11 cellular contexts compared by ENCODE assay signal in the genomic region with DNA sequence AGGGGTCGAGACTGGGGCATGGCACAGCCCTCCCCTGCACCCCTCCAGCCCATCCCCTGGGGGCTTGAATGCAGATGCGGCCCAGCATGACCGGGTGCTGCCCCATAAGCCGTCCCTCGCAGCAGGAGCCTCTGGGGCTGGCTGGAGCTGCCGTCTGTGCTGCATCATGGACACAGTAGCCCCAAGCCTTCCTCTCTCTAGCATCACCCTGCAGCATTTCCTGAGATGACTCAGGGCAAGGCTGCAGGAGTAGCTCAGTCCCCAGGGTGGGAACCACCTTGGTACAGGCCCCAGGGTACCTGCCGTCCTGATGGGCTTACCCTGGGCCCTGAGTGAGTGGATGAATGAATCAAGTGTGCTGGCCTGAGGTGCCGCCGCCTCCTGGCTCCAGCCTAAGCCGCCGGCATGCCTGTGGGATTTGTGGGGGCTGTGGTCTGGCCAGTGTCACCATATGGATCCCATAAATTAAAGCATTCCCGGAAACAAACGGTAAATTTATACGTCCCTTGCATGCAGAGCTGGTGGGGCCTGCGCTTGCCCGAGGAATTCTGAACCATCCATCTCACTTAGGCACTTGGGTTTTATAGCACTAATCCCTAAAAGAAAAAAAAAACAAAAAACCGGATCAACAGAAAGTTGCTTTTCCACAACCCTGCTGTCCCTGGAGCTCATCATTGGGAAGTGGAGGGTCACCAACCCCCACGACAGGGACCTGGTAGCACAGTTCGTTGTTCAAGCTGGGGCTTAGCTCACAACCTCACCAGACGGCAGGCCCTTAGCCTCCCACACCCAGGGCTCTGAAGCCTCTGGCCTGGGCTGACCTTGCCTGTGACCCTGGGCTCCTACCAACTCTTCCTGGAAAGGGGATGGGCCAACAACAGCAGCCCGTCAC.
DNase-seq lines count a peak whose midpoint lies in the region; ATAC-seq and TF ChIP-seq lines count a peak whose summit lies in the region.
"Had no signal": no experiment of that assay in that cellular context is flagged by ENCODE, and none has a peak within 500 bp of the region (broad histone marks: within the 10 kb centered on the region; RNA-seq: fewer than 3 reads in every experiment).

No MANE protein-coding gene starts in this region.

- no peak overlapping the region for H2AFZ ChIP-seq in osteoblast (ENCODE audit: low read length)

- no peaks in the 10 kb centered on the region for H3K9me3 ChIP-seq in osteoblast (ENCODE audit: low read depth, low read length)
- H3K9me3 ChIP-seq: neutrophil had no signal

- H3K4me3 ChIP-seq in osteoblast (ENCODE audit: insufficient read depth, low read length): no peak overlapping the region

- H3K4me1 ChIP-seq in osteoblast (ENCODE audit: insufficient read depth, low read length): peaks cover 22% of the 10 kb centered on the region

- no peak for ATAC-seq in HG03175 (IDR thresholded peaks at IDR 0.05; ENCODE audit: unreplicated experiment)
- ATAC-seq: activated CD8-positive, alpha-beta memory T cell treated with anti-CD3 and anti-CD28 coated beads, Interleukin-2, amount 10 ng/mL, durations not matched to agents 7 days and 5 days had no signal

- no peak for TF ChIP-seq CTCF in osteoblast (IDR thresholded peaks at IDR 0.05; ENCODE audit: extremely low read depth, low read depth, low read length)

- no peaks in the 10 kb centered on the region for H3K36me3 ChIP-seq in osteoblast (ENCODE audit: insufficient read depth, low read length)
- H3K36me3 ChIP-seq: neutrophil had no signal

- no peaks in the 10 kb centered on the region for H3K79me2 ChIP-seq in osteoblast (ENCODE audit: insufficient read depth, low read length)

- H4K20me1 ChIP-seq in osteoblast (ENCODE audit: insufficient read depth, low read length): peaks cover 18% of the 10 kb centered on the region

- H3K27ac ChIP-seq in osteoblast (ENCODE audit: low read depth, low read length): peak overlapping the region; percentile 76
- H3K27ac ChIP-seq: neutrophil had no signal

- no peaks in the 10 kb centered on the region for H3K27me3 ChIP-seq in osteoblast (ENCODE audit: insufficient read depth, low read length)

- peak overlapping the region; percentile 51 for H3K4me2 ChIP-seq in osteoblast (ENCODE audit: insufficient read depth, low read length)

- DNase-seq in DMS 273 treated with DMSO at 0.1 percent for 48 hours (lab: John Stamatoyannopoulos, UW) (peak; percentile 36), OCI-M1 (lab: John Stamatoyannopoulos, UW) (peak; percentile 44), dermis blood vessel endothelial cell (peak; percentile 17), osteoblast (ENCODE audit: insufficient read length, low spot score, missing footprints) (peak; percentile 97), germinal center (ENCODE audit: low spot score) (no peak)
- no peak for DNase-seq in stimulated activated CD8-positive, alpha-beta memory T cell treated with anti-CD3 and anti-CD28 coated beads, Interleukin-4, amount 100 ng/mL, for 48 hours
- DNase-seq in stimulated activated naive CD4-positive, alpha-beta T cell treated with Interleukin-2 at 50 U/mL for 16 hours (lab: John Stamatoyannopoulos, UW): no peak
- DNase-seq: activated CD8-positive, alpha-beta memory T cell treated with anti-CD3 and anti-CD28 coated beads, Interleukin-2, amount 10 ng/mL, durations not matched to agents 7 days and 5 days; NCI-H748 treated with DMSO at 0.1 percent for 48 hours had no signal

Comparison
In these comparisons a context has a peak if more than half of its experiments do, and no peak if none do; other contexts are left out.
1. DNase-seq: peak in DMS 273 treated with DMSO at 0.1 percent for 48 hours (single experiment), OCI-M1 (single experiment), dermis blood vessel endothelial cell (single experiment) and osteoblast (single experiment); none in germinal center (single experiment), stimulated activated CD8-positive, alpha-beta memory T cell treated with anti-CD3 and anti-CD28 coated beads, Interleukin-4, amount 100 ng/mL, for 48 hours (single experiment) and stimulated activated naive CD4-positive, alpha-beta T cell treated with Interleukin-2 at 50 U/mL for 16 hours (single experiment).